Comparison of ENCODE assay signal across 1 cellular context in the genomic region with DNA sequence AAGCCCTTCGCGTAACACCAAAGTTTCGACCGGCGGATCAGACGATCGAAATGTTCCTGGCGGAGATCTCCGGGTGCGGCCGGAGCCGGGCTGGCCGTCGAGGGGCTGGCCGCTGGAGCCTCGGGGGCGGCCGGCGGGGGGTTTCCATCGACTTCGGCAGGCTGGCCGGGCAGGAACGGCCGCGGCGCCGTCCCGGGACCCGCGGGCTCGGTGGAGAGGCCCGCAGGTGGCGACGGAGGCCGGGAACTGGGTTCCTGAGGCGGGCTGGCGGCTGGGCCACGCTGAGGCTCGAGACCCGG.
TF ChIP-seq lines count a peak whose summit lies in the region.

No MANE protein-coding gene starts in this region.

TF ChIP-seq in K562, 482 proteins besides CTCF, POLR2A, EP300 and RAD21 (continued from another document):
- no peak for TF ChIP-seq ZNF395 (CRISPR knock-in tag; IDR thresholded peaks at IDR 0.05)
TF ChIP-seq in K562: peak in this region for 1.
